8 cellular contexts compared by ENCODE assay signal in genomic region chr17:74860229-74860998, GRCh38. TPM values are rescaled to one million over a fixed set of nuclear protein-coding genes. Genes with fewer than 3 reads are reported as not detected.
DNase-seq lines count a peak whose midpoint lies in the region; ATAC-seq and TF ChIP-seq lines count a peak whose summit lies in the region.

No MANE protein-coding gene starts in this region.

- POLR2A ChIA-PET in HEK293 (lab: Yijun Ruan, JAX) = interaction anchor here (5.0 kb wide), 1 partner anchor 13 kb away, joined by 40 read pairs; the partner anchor contains the start of gene FDXR
- POLR2A ChIA-PET in naive thymus-derived CD4-positive, alpha-beta T cell (lab: Charles Lee) = no interaction called here

- H3K4me2 ChIP-seq in BLaER1 treated with 17β-estradiol and CSF1 and Interleukin-3, amounts not matched to agents 10 nM and 100 nM = peak overlapping the region; percentile 45 to 77 (median 67)

- H3K4me3 Mint-ChIP-seq in naive thymus-derived CD4-positive, alpha-beta T cell = peak overlapping the region; percentile 40 to 78 (median 68)
- H3K4me3 Mint-ChIP-seq in activated CD8-positive, alpha-beta memory T cell treated with anti-CD3 and anti-CD28 coated beads, Interleukin-2, amount 10 ng/mL, durations not matched to agents 7 days and 5 days = no peak overlapping the region

- DNase-seq in ascending aorta (ENCODE audit: low spot score in 2 of 2) (no peak), brain microvascular endothelial cell (no peak), superior temporal gyrus (ENCODE audit: extremely low spot score) (no peak), NCI-H146 (lab: John Stamatoyannopoulos, UW) (no peak)
- peak in 4 of 9 donors; percentile 17 to 25 (median 20) for DNase-seq in naive thymus-derived CD4-positive, alpha-beta T cell
- DNase-seq in activated CD8-positive, alpha-beta memory T cell treated with anti-CD3 and anti-CD28 coated beads, Interleukin-2, amount 10 ng/mL, durations not matched to agents 7 days and 5 days = no peak

- H3K27me3 Mint-ChIP-seq in naive thymus-derived CD4-positive, alpha-beta T cell = peaks cover 39 to 64% (median 48%) of the 10 kb centered on the region in 5 donors
- H3K27me3 Mint-ChIP-seq in activated CD8-positive, alpha-beta memory T cell treated with anti-CD3 and anti-CD28 coated beads, Interleukin-2, amount 10 ng/mL, durations not matched to agents 7 days and 5 days = peaks cover 58% of the 10 kb centered on the region

- CTCF ChIA-PET in HEK293 (lab: Yijun Ruan, JAX) = interaction anchor here (0.5 to 14.4 kb wide), 8 partner anchors 13 to 218 kb away, joined by 3 to 338 read pairs (median 39); partner anchors contain the start of genes FDXR and NHERF1
- CTCF ChIA-PET in naive thymus-derived CD4-positive, alpha-beta T cell (lab: Charles Lee) = interaction anchor here (0.5 to 7.3 kb wide), 4 partner anchors 68 to 1551 kb away, joined by 3 to 78 read pairs (median 4); no protein-coding TSS in a partner anchor
- CTCF ChIA-PET in activated CD8-positive, alpha-beta memory T cell treated with anti-CD3 and anti-CD28 coated beads, Interleukin-2, amount 10 ng/mL, durations not matched to agents 7 days and 5 days (lab: Charles Lee) = interaction anchor here (0.7 to 20.3 kb wide), 8 partner anchors 11 to 203 kb away, joined by 3 to 262 read pairs (median 6); partner anchors contain the start of gene FDXR

- peaks cover 58 to 78% (median 65%) of the 10 kb centered on the region in 11 experiments for H3K27me3 ChIP-seq in BLaER1 treated with 17β-estradiol and CSF1 and Interleukin-3, amounts not matched to agents 10 nM and 100 nM
- H3K27me3 ChIP-seq in ascending aorta = peaks cover 12% of the 10 kb centered on the region
- H3K27me3 ChIP-seq in naive thymus-derived CD4-positive, alpha-beta T cell (ENCODE audit: control insufficient read depth in 2 of 2, insufficient read depth in 2 of 2, low read length in 2 of 2) = peaks cover 8 to 17% of the 10 kb centered on the region in 2 donors
- H3K27me3 ChIP-seq in brain microvascular endothelial cell (replicated peaks) = peaks cover 40% of the 10 kb centered on the region

- in situ Hi-C loops in brain microvascular endothelial cell (cut with HindIII; ENCODE audit: low pct_ligation_motif_present, low sequenced_read_pairs) = no loop called here

- H3K4me3 ChIP-seq in BLaER1 treated with 17β-estradiol and CSF1 and Interleukin-3, amounts not matched to agents 10 nM and 100 nM = peak overlapping the region in 8 of 10 experiments; percentile 2 to 54 (median 24); a peak in 8 of 20 replicates
- H3K4me3 ChIP-seq in HEK293 (ENCODE audit: low read depth, low read length) (no peak overlapping the region), ascending aorta (peak overlapping the region; percentile 43 to 56), brain microvascular endothelial cell (ENCODE audit: low read depth, low read length) (no peak overlapping the region)
- peak overlapping the region; percentile 27 for H3K4me3 ChIP-seq in naive thymus-derived CD4-positive, alpha-beta T cell (ENCODE audit: low read length)

- H3K9me3 ChIP-seq in BLaER1 treated with 17β-estradiol and CSF1 and Interleukin-3, amounts not matched to agents 10 nM and 100 nM (replicated peaks in 1 of 11) = no peaks in the 10 kb centered on the region
- H3K9me3 ChIP-seq in HEK293 (ENCODE audit: control insufficient read depth, insufficient read depth, low read depth, low read length) (no peaks in the 10 kb centered on the region), ascending aorta (no peaks in the 10 kb centered on the region)
- no peaks in the 10 kb centered on the region for H3K9me3 ChIP-seq in naive thymus-derived CD4-positive, alpha-beta T cell (ENCODE audit: control insufficient read depth in 2 of 3, low read length in 3 of 3)

- no peak overlapping the region for H3K27ac ChIP-seq in BLaER1 treated with 17β-estradiol and CSF1 and Interleukin-3, amounts not matched to agents 10 nM and 100 nM
- no peak overlapping the region for H3K27ac ChIP-seq in HEK293 (ENCODE audit: extremely low read depth, low read depth, low read length)
- no peak overlapping the region for H3K27ac ChIP-seq in ascending aorta
- H3K27ac ChIP-seq in naive thymus-derived CD4-positive, alpha-beta T cell (ENCODE audit: low read depth, low read length) = no peak overlapping the region
- no peak overlapping the region for H3K27ac ChIP-seq in brain microvascular endothelial cell

- peaks cover 0 to 77% (median 29%) of the 10 kb centered on the region in 11 experiments; a peak in 17 of 22 replicates for H4K20me1 ChIP-seq in BLaER1 treated with 17β-estradiol and CSF1 and Interleukin-3, amounts not matched to agents 10 nM and 100 nM

- H3K4me1 ChIP-seq in BLaER1 treated with 17β-estradiol and CSF1 and Interleukin-3, amounts not matched to agents 10 nM and 100 nM = peaks cover 19 to 50% (median 42%) of the 10 kb centered on the region in 10 experiments; a peak in 19 of 20 replicates
- H3K4me1 ChIP-seq in HEK293 (ENCODE audit: control insufficient read depth, insufficient read depth, low read length) (0 out of 2 replicates have a peak, but pooled peaks cover 2% of the 10 kb centered on the region), ascending aorta (peaks cover 8 to 15% of the 10 kb centered on the region in 2 donors)
- peaks cover 12 to 15% of the 10 kb centered on the region in 2 donors for H3K4me1 ChIP-seq in naive thymus-derived CD4-positive, alpha-beta T cell (ENCODE audit: control insufficient read depth in 2 of 2, insufficient read depth in 2 of 2, low read length in 2 of 2)

- no peak overlapping the region for H3K27ac Mint-ChIP-seq in naive thymus-derived CD4-positive, alpha-beta T cell
- H3K27ac Mint-ChIP-seq in activated CD8-positive, alpha-beta memory T cell treated with anti-CD3 and anti-CD28 coated beads, Interleukin-2, amount 10 ng/mL, durations not matched to agents 7 days and 5 days = no peak overlapping the region

- no peak for ATAC-seq in naive thymus-derived CD4-positive, alpha-beta T cell
- no peak for ATAC-seq in activated CD8-positive, alpha-beta memory T cell treated with anti-CD3 and anti-CD28 coated beads, Interleukin-2, amount 10 ng/mL, durations not matched to agents 7 days and 5 days

- no peak for TF ChIP-seq CTCF in HEK293 (tag by site-specific recombination; IDR thresholded peaks at IDR 0.05)
- no peak for TF ChIP-seq CTCF in ascending aorta (IDR thresholded peaks at IDR 0.05)
- no peak for TF ChIP-seq CTCF in brain microvascular endothelial cell (IDR thresholded peaks at IDR 0.05; ENCODE audit: low read depth, low read length, missing control alignments)

- H3K4me1 Mint-ChIP-seq in naive thymus-derived CD4-positive, alpha-beta T cell = peaks cover 0 to 22% (median 17%) of the 10 kb centered on the region in 7 donors
- peaks cover 7% of the 10 kb centered on the region for H3K4me1 Mint-ChIP-seq in activated CD8-positive, alpha-beta memory T cell treated with anti-CD3 and anti-CD28 coated beads, Interleukin-2, amount 10 ng/mL, durations not matched to agents 7 days and 5 days

- intact Hi-C loops in ascending aorta (cut with DNase I) = no loop called here
- intact Hi-C loops in naive thymus-derived CD4-positive, alpha-beta T cell (cut with micrococcal nuclease) = loop anchor here in 1 of 2 donors (1.0 to 5.0 kb wide), 2 partner anchors 116 to 483 kb away; no protein-coding TSS in a partner anchor

- no peaks in the 10 kb centered on the region for H3K9me3 Mint-ChIP-seq in naive thymus-derived CD4-positive, alpha-beta T cell
- no peaks in the 10 kb centered on the region for H3K9me3 Mint-ChIP-seq in activated CD8-positive, alpha-beta memory T cell treated with anti-CD3 and anti-CD28 coated beads, Interleukin-2, amount 10 ng/mL, durations not matched to agents 7 days and 5 days (ENCODE audit: low read depth)

- H3K36me3 Mint-ChIP-seq in naive thymus-derived CD4-positive, alpha-beta T cell = peaks cover 0 to 8% (median 0%) of the 10 kb centered on the region in 5 donors
- H3K36me3 Mint-ChIP-seq in activated CD8-positive, alpha-beta memory T cell treated with anti-CD3 and anti-CD28 coated beads, Interleukin-2, amount 10 ng/mL, durations not matched to agents 7 days and 5 days = peaks cover 6% of the 10 kb centered on the region

- peak overlapping the region in 1 of 11 experiments; percentile 3; a peak in 1 of 22 replicates for H3K9ac ChIP-seq in BLaER1 treated with 17β-estradiol and CSF1 and Interleukin-3, amounts not matched to agents 10 nM and 100 nM

- H3K36me3 ChIP-seq in BLaER1 treated with 17β-estradiol and CSF1 and Interleukin-3, amounts not matched to agents 10 nM and 100 nM = peaks cover 0 to 7% (median 0%) of the 10 kb centered on the region in 11 experiments; a peak in 4 of 22 replicates
- H3K36me3 ChIP-seq in HEK293 (ENCODE audit: control insufficient read depth in 2 of 2, insufficient read depth in 1 of 2, low read length in 2 of 2) = peaks cover 0 to 31% of the 10 kb centered on the region in 2 experiments; a peak in 1 of 3 replicates
- no peaks in the 10 kb centered on the region for H3K36me3 ChIP-seq in ascending aorta
- no peaks in the 10 kb centered on the region for H3K36me3 ChIP-seq in naive thymus-derived CD4-positive, alpha-beta T cell (ENCODE audit: control insufficient read depth in 2 of 3, insufficient read depth in 3 of 3, low read length in 3 of 3)
- H3K36me3 ChIP-seq in brain microvascular endothelial cell (replicated peaks) = no peaks in the 10 kb centered on the region

TF ChIP-seq in HEK293, 187 proteins besides CTCF, POLR2A, EP300 and RAD21 (continues in another document):
- no peak for TF ChIP-seq GLIS2 (tag by site-specific recombination; IDR thresholded peaks at IDR 0.05)

RNA-seq across cellular contexts. Expression of gene GRIN2C, which starts 0.7 kb away (rescaled TPM):
- total RNA-seq in ascending aorta = not detected
- under 1 TPM in 2 of 5 experiments, not detected in 3; 0.12 to 0.15 TPM for total RNA-seq in naive thymus-derived CD4-positive, alpha-beta T cell
- not detected for polyA plus RNA-seq in naive thymus-derived CD4-positive, alpha-beta T cell
- total RNA-seq in activated CD8-positive, alpha-beta memory T cell treated with anti-CD3 and anti-CD28 coated beads, Interleukin-2, amount 10 ng/mL, durations not matched to agents 7 days and 5 days = under 1 TPM; 0.07 to 0.09 TPM

RNA-seq across cellular contexts. Expression of gene FDXR, which starts 12.4 kb away (rescaled TPM):
- 93.1 TPM for total RNA-seq in ascending aorta
- 10 to 100 TPM in 3 of 5 experiments, 1 to 10 TPM in 2; 4.7 to 39.5 (median 11.7) TPM for total RNA-seq in naive thymus-derived CD4-positive, alpha-beta T cell
- 1 to 10 TPM; 5.4 to 6.4 TPM for polyA plus RNA-seq in naive thymus-derived CD4-positive, alpha-beta T cell
- 10 to 100 TPM; 38.2 to 39.4 TPM for total RNA-seq in activated CD8-positive, alpha-beta memory T cell treated with anti-CD3 and anti-CD28 coated beads, Interleukin-2, amount 10 ng/mL, durations not matched to agents 7 days and 5 days

RNA-seq across cellular contexts. Expression of gene FADS6, which starts 33.0 kb away (rescaled TPM):
- not detected for total RNA-seq in ascending aorta
- not detected for total RNA-seq in naive thymus-derived CD4-positive, alpha-beta T cell
- under 1 TPM in 1 of 2 donors, not detected in 1; 0.14 TPM for polyA plus RNA-seq in naive thymus-derived CD4-positive, alpha-beta T cell
- not detected for total RNA-seq in activated CD8-positive, alpha-beta memory T cell treated with anti-CD3 and anti-CD28 coated beads, Interleukin-2, amount 10 ng/mL, durations not matched to agents 7 days and 5 days

Comparison
In these comparisons a context has a peak if more than half of its experiments do, and no peak if none do; other contexts are left out.
1. H3K4me3 ChIP-seq: peak in BLaER1 treated with 17β-estradiol and CSF1 and Interleukin-3, amounts not matched to agents 10 nM and 100 nM (8 of 10), ascending aorta (2 of 2) and naive thymus-derived CD4-positive, alpha-beta T cell (single experiment); none in HEK293 (single experiment) and brain microvascular endothelial cell (single experiment).